In genomic region chr10:132518572-132519381, GRCh38 we compare ENCODE assay signal across 9 cellular contexts. TPM values are rescaled to one million over a fixed set of nuclear protein-coding genes. Genes with fewer than 3 reads are reported as not detected.
DNase-seq lines count a peak whose midpoint lies in the region; ATAC-seq lines count a peak whose summit lies in the region.
"Had no signal": no experiment of that assay in that cellular context is flagged by ENCODE, and none has a peak within 500 bp of the region (broad histone marks: within the 10 kb centered on the region; RNA-seq: fewer than 3 reads in every experiment).

No MANE protein-coding gene starts in this region.

- no peak overlapping the region for H3K4me3 ChIP-seq in SJCRH30

- no peaks in the 10 kb centered on the region for H3K9me3 ChIP-seq in SJCRH30 (replicated peaks)

- DNase-seq in COLO668 (lab: John Stamatoyannopoulos, UW; ENCODE audit: unreplicated experiment) (peak; percentile 82), NCI-H1105 treated with DMSO at 0.1 percent for 48 hours (lab: John Stamatoyannopoulos, UW) (peak; percentile 58), dermis blood vessel endothelial cell (peak; percentile 16), mucosa of gallbladder (ENCODE audit: low spot score) (peak; percentile 82), dedifferentiated amniotic fluid mesenchymal stem cell (ENCODE audit: extremely low spot score) (no peak), RKO (ENCODE audit: low spot score) (no peak), SJCRH30 (no peak)
- DNase-seq: NCI-H1694 treated with DMSO at 0.1 percent for 48 hours had no signal

- H3K4me1 ChIP-seq in SJCRH30 = peaks cover 12% of the 10 kb centered on the region; the same call in 1 of the 2 replicates

- ATAC-seq in GM21381 (IDR thresholded peaks at IDR 0.05; ENCODE audit: unreplicated experiment) = no peak

- no peak overlapping the region for H3K27ac ChIP-seq in SJCRH30

- no peaks in the 10 kb centered on the region; the same call in 1 of the 2 replicates for H3K27me3 ChIP-seq in SJCRH30

- H3K36me3 ChIP-seq in SJCRH30 = no peaks in the 10 kb centered on the region

RNA-seq across cellular contexts. Expression of gene INPP5A, which starts 18.8 kb away (rescaled TPM):
- total RNA-seq in dermis blood vessel endothelial cell = 24.1 and 32.8 TPM in 2 replicates
- total RNA-seq in mucosa of gallbladder = 44.4 TPM
- 18.9 and 22.4 TPM in 2 replicates for total RNA-seq in SJCRH30 (2014; rRNA removed; shearing (Covaris generic))

Comparison
In these comparisons a context has a peak if more than half of its experiments do, and no peak if none do; other contexts are left out.
1. DNase-seq: peak in COLO668 (single experiment), NCI-H1105 treated with DMSO at 0.1 percent for 48 hours (single experiment), dermis blood vessel endothelial cell (single experiment) and mucosa of gallbladder (single experiment); none in dedifferentiated amniotic fluid mesenchymal stem cell (single experiment), RKO (single experiment) and SJCRH30 (0 of 2).